10 cellular contexts compared by ENCODE assay signal in the genomic region with DNA sequence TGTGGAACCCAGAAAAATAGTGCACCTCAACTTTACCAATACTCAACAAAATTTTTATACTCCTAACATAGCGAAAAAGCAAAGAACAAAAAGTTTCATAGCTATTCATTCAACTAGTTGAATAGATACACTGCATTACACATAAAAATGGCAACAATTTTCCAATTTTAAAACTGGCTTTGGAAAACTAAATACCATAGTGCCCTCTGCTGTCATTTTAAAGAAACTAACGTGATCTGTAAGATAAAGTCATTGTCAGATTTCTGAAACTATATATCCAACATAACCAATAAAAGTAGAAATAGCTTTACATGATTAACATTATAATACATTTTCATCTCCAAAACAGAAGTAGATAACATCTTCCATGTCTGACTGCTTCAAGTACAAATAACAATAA. TPM values are rescaled to one million over a fixed set of nuclear protein-coding genes. Genes with fewer than 3 reads are reported as not detected.
DNase-seq lines count a peak whose midpoint lies in the region; ATAC-seq, FAIRE-seq and TF ChIP-seq lines count a peak whose summit lies in the region.
"Had no signal": no experiment of that assay in that cellular context is flagged by ENCODE, and none has a peak within 500 bp of the region (broad histone marks: within the 10 kb centered on the region; RNA-seq: fewer than 3 reads in every experiment).

No MANE protein-coding gene starts in this region.

- H3K9me3 Mint-ChIP-seq in effector memory CD8-positive, alpha-beta T cell: no peaks in the 10 kb centered on the region

- ATAC-seq in GM21717 (IDR thresholded peaks at IDR 0.05; ENCODE audit: unreplicated experiment): no peak
- ATAC-seq in effector memory CD8-positive, alpha-beta T cell (replicated peaks): no peak

- no peak overlapping the region for H3K27ac Mint-ChIP-seq in effector memory CD8-positive, alpha-beta T cell

- H3K4me3 Mint-ChIP-seq in effector memory CD8-positive, alpha-beta T cell: no peak overlapping the region

- H2AFZ ChIP-seq in osteoblast (ENCODE audit: low read length): no peak overlapping the region

- TF ChIP-seq CTCF in bronchial epithelial cell (IDR thresholded peaks at IDR 0.05; ENCODE audit: insufficient read depth, low read length, severe bottlenecking) (peak; percentile 12), osteoblast (IDR thresholded peaks at IDR 0.05; ENCODE audit: extremely low read depth, low read depth, low read length) (peak; percentile 53)

- no peak overlapping the region for H3K4me2 ChIP-seq in osteoblast (ENCODE audit: insufficient read depth, low read length)
- H3K4me2 ChIP-seq: BLaER1 had no signal

- H3K4me3 ChIP-seq in bronchial epithelial cell (ENCODE audit: low read depth, low read length): no peak overlapping the region
- no peak overlapping the region for H3K4me3 ChIP-seq in osteoblast (ENCODE audit: insufficient read depth, low read length)
- H3K4me3 ChIP-seq: BLaER1 had no signal

- DNase-seq in NCI-H1092 treated with DMSO at 0.1 percent for 48 hours (lab: John Stamatoyannopoulos, UW) (peak; percentile 13), NCI-H1092 (lab: John Stamatoyannopoulos, UW) (no peak), NCI-H2227 (lab: John Stamatoyannopoulos, UW; ENCODE audit: unreplicated experiment) (peak; percentile 40), bronchial epithelial cell (ENCODE audit: low read depth) (peak; percentile 32), osteoblast (ENCODE audit: insufficient read length, low spot score, missing footprints) (peak; percentile 38), COLO668 (lab: John Stamatoyannopoulos, UW; ENCODE audit: unreplicated experiment) (no peak)
- DNase-seq in effector memory CD8-positive, alpha-beta T cell: no peak
- DNase-seq: stimulated activated CD4-positive, alpha-beta T cell treated with anti-CD3 and anti-CD28 coated beads, Interleukin-12 subunit alpha, Interleukin-12 subunit beta, amount 100 ng/mL, for 4 hours had no signal

- H3K36me3 ChIP-seq in bronchial epithelial cell (ENCODE audit: control insufficient read depth, insufficient read depth, low read length): no peaks in the 10 kb centered on the region
- H3K36me3 ChIP-seq in osteoblast (ENCODE audit: insufficient read depth, low read length): no peaks in the 10 kb centered on the region
- H3K36me3 ChIP-seq: BLaER1 had no signal

- no peaks in the 10 kb centered on the region for H4K20me1 ChIP-seq in osteoblast (ENCODE audit: insufficient read depth, low read length)
- H4K20me1 ChIP-seq: BLaER1 had no signal

- no peak overlapping the region for H3K27ac ChIP-seq in osteoblast (ENCODE audit: low read depth, low read length)
- H3K27ac ChIP-seq: BLaER1 had no signal

- no peak for FAIRE-seq in bronchial epithelial cell (lab: Jason Lieb, UNC)

- no peaks in the 10 kb centered on the region for H3K9me3 ChIP-seq in osteoblast (ENCODE audit: low read depth, low read length)

- H3K27me3 Mint-ChIP-seq in effector memory CD8-positive, alpha-beta T cell: no peaks in the 10 kb centered on the region

- no peaks in the 10 kb centered on the region for H3K4me1 Mint-ChIP-seq in effector memory CD8-positive, alpha-beta T cell (ENCODE audit: low read depth in 2 of 2)

- H3K79me2 ChIP-seq in osteoblast (ENCODE audit: insufficient read depth, low read length): no peaks in the 10 kb centered on the region

- no peaks in the 10 kb centered on the region for H3K27me3 ChIP-seq in bronchial epithelial cell (ENCODE audit: control insufficient read depth, insufficient read depth, low read length)
- no peaks in the 10 kb centered on the region for H3K27me3 ChIP-seq in osteoblast (ENCODE audit: insufficient read depth, low read length)
- H3K27me3 ChIP-seq: BLaER1 had no signal

- no peaks in the 10 kb centered on the region for H3K36me3 Mint-ChIP-seq in effector memory CD8-positive, alpha-beta T cell (ENCODE audit: insufficient read depth)

- H3K4me1 ChIP-seq in osteoblast (ENCODE audit: insufficient read depth, low read length): no peaks in the 10 kb centered on the region
- H3K4me1 ChIP-seq: BLaER1 had no signal

RNA-seq across cellular contexts. Expression of gene DTWD2, which starts 31.6 kb away (rescaled TPM):
- total RNA-seq in bronchial epithelial cell (4.2 and 6.4 TPM in 2 replicates), osteoblast (8.0 and 11.6 TPM in 2 replicates)

Comparison
In these comparisons a context has a peak if more than half of its experiments do, and no peak if none do; other contexts are left out.
1. DNase-seq: peak in NCI-H1092 treated with DMSO at 0.1 percent for 48 hours (single experiment), NCI-H2227 (single experiment), bronchial epithelial cell (single experiment) and osteoblast (single experiment); none in NCI-H1092 (single experiment), COLO668 (single experiment) and effector memory CD8-positive, alpha-beta T cell (0 of 3).